ENCODE assay signal across 8 cellular contexts in genomic region chr19:19997656-19998268, GRCh38. TPM values are rescaled to one million over a fixed set of nuclear protein-coding genes. Genes with fewer than 3 reads are reported as not detected.
DNase-seq lines count a peak whose midpoint lies in the region; ATAC-seq lines count a peak whose summit lies in the region.

No MANE protein-coding gene starts in this region.

- H3K27ac Mint-ChIP-seq in activated T-helper 1 cell treated with anti-CD3 and anti-CD28 coated beads, Interleukin-12 subunit alpha, Interleukin-12 subunit beta, Interleukin-2, Interleukin-4 antibody, amounts not matched to agents 30 ng/mL and 10 ng/mL and 1 ng/mL, durations not matched to agents 14 hours and 24 hours and 36 hours = no peak overlapping the region

- intact Hi-C loops in activated T-helper 1 cell treated with anti-CD3 and anti-CD28 coated beads, Interleukin-12 subunit alpha, Interleukin-12 subunit beta, Interleukin-2, Interleukin-4 antibody, amounts not matched to agents 30 ng/mL and 10 ng/mL and 1 ng/mL, durations not matched to agents 14 hours and 24 hours and 36 hours (cut with micrococcal nuclease) = no loop called here

- ATAC-seq in HG03520 (IDR thresholded peaks at IDR 0.05; ENCODE audit: unreplicated experiment) = no peak
- no peak for ATAC-seq in HG02759 (IDR thresholded peaks at IDR 0.05; ENCODE audit: unreplicated experiment)

- no peaks in the 10 kb centered on the region for H3K27me3 Mint-ChIP-seq in activated T-helper 1 cell treated with anti-CD3 and anti-CD28 coated beads, Interleukin-12 subunit alpha, Interleukin-12 subunit beta, Interleukin-2, Interleukin-4 antibody, amounts not matched to agents 30 ng/mL and 10 ng/mL and 1 ng/mL, durations not matched to agents 14 hours and 24 hours and 36 hours (ENCODE audit: insufficient read depth)

- H3K9me3 Mint-ChIP-seq in activated T-helper 1 cell treated with anti-CD3 and anti-CD28 coated beads, Interleukin-12 subunit alpha, Interleukin-12 subunit beta, Interleukin-2, Interleukin-4 antibody, amounts not matched to agents 30 ng/mL and 10 ng/mL and 1 ng/mL, durations not matched to agents 14 hours and 24 hours and 36 hours = peaks cover 80% of the 10 kb centered on the region

- no peaks in the 10 kb centered on the region for H3K36me3 Mint-ChIP-seq in activated T-helper 1 cell treated with anti-CD3 and anti-CD28 coated beads, Interleukin-12 subunit alpha, Interleukin-12 subunit beta, Interleukin-2, Interleukin-4 antibody, amounts not matched to agents 30 ng/mL and 10 ng/mL and 1 ng/mL, durations not matched to agents 14 hours and 24 hours and 36 hours (ENCODE audit: low read depth)

- no peak overlapping the region for H3K4me3 Mint-ChIP-seq in activated T-helper 1 cell treated with anti-CD3 and anti-CD28 coated beads, Interleukin-12 subunit alpha, Interleukin-12 subunit beta, Interleukin-2, Interleukin-4 antibody, amounts not matched to agents 30 ng/mL and 10 ng/mL and 1 ng/mL, durations not matched to agents 14 hours and 24 hours and 36 hours

- H3K4me1 Mint-ChIP-seq in activated T-helper 1 cell treated with anti-CD3 and anti-CD28 coated beads, Interleukin-12 subunit alpha, Interleukin-12 subunit beta, Interleukin-2, Interleukin-4 antibody, amounts not matched to agents 30 ng/mL and 10 ng/mL and 1 ng/mL, durations not matched to agents 14 hours and 24 hours and 36 hours (ENCODE audit: low read depth) = no peaks in the 10 kb centered on the region

- DNase-seq in activated T-helper 1 cell treated with Interleukin-2 at 50 U/mL for 16 hours (ENCODE audit: low read depth) = peak; percentile 4
- DNase-seq in activated T-helper 1 cell treated with anti-CD3 and anti-CD28 coated beads, Interleukin-12 subunit alpha, Interleukin-12 subunit beta, Interleukin-2, Interleukin-4 antibody, amounts not matched to agents 30 ng/mL and 10 ng/mL and 1 ng/mL, durations not matched to agents 14 hours and 24 hours and 36 hours (ENCODE audit: low spot score) = no peak
- peak in 2 of 3 experiments; percentile 1 to 7 for DNase-seq in activated CD8-positive, alpha-beta memory T cell treated with anti-CD3 and anti-CD28 coated beads for 48 hours (ENCODE audit: low read depth in 2 of 3, low spot score in 2 of 3)
- DNase-seq in globus pallidus (ENCODE audit: low spot score) = peak; percentile 9
- peak; percentile 48 for DNase-seq in stimulated activated CD4-positive, alpha-beta T cell treated with anti-CD3 and anti-CD28 coated beads, Interleukin-15, amount 100 ng/mL, for 24 hours
- DNase-seq in NCI-H187 (lab: John Stamatoyannopoulos, UW) = no peak

RNA-seq across cellular contexts. Expression of gene ZNF682, which starts 41.5 kb away (rescaled TPM):
- total RNA-seq in activated T-helper 1 cell treated with anti-CD3 and anti-CD28 coated beads, Interleukin-12 subunit alpha, Interleukin-12 subunit beta, Interleukin-2, Interleukin-4 antibody, amounts not matched to agents 30 ng/mL and 10 ng/mL and 1 ng/mL, durations not matched to agents 14 hours and 24 hours and 36 hours = 6.1 and 6.2 TPM in 2 replicates

Comparison
In these comparisons a context has a peak if more than half of its experiments do, and no peak if none do; other contexts are left out.
1. DNase-seq: peak in activated T-helper 1 cell treated with Interleukin-2 at 50 U/mL for 16 hours (single experiment), activated CD8-positive, alpha-beta memory T cell treated with anti-CD3 and anti-CD28 coated beads for 48 hours (2 of 3), globus pallidus (single experiment) and stimulated activated CD4-positive, alpha-beta T cell treated with anti-CD3 and anti-CD28 coated beads, Interleukin-15, amount 100 ng/mL, for 24 hours (single experiment); none in activated T-helper 1 cell treated with anti-CD3 and anti-CD28 coated beads, Interleukin-12 subunit alpha, Interleukin-12 subunit beta, Interleukin-2, Interleukin-4 antibody, amounts not matched to agents 30 ng/mL and 10 ng/mL and 1 ng/mL, durations not matched to agents 14 hours and 24 hours and 36 hours (single experiment) and NCI-H187 (0 of 2).